Comparison of ENCODE assay signal across 13 cellular contexts in the genomic region with DNA sequence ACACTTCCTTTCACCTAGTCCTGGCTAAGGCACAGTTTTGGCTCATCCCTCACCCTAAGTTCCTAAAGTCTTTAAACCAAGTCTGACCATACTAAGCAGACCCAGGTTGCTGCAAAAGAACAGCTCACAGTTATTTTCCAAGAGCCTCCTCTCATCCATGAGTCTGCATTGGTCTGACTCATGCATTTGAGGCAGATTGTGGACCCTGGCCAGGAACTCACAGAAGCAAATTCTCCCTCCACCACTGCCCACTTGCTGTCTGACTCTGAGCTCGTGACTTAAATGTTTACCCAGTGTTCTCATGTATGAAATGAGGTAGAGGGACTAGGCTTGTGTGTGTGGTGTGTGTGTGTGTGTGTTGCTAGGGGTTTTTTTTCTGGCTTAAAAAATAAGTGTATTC.
DNase-seq lines count a peak whose midpoint lies in the region; ATAC-seq, FAIRE-seq and TF ChIP-seq lines count a peak whose summit lies in the region.
"Had no signal": no experiment of that assay in that cellular context is flagged by ENCODE, and none has a peak within 500 bp of the region (broad histone marks: within the 10 kb centered on the region; RNA-seq: fewer than 3 reads in every experiment).

No MANE protein-coding gene starts in this region.

- no peak overlapping the region for H3K4me3 ChIP-seq in left ventricle myocardium inferior
- H3K4me3 ChIP-seq: ovary had no signal

- TF ChIP-seq CTCF in left ventricle myocardium inferior (IDR thresholded peaks at IDR 0.05; ENCODE audit: borderline replicate concordance), result no peak

- H3K36me3 ChIP-seq in left ventricle myocardium inferior, result no peaks in the 10 kb centered on the region
- H3K36me3 ChIP-seq: ovary had no signal

- peak; percentile 88 for FAIRE-seq in RCC 7860 (lab: Jason Lieb, UNC)

- ATAC-seq in GM21723 (IDR thresholded peaks at IDR 0.05; ENCODE audit: unreplicated experiment), result no peak

- DNase-seq in COLO829 (ENCODE audit: low spot score), result peak; percentile 37
- peak; percentile 83 for DNase-seq in RCC 7860 (ENCODE audit: low spot score)
- peak; percentile 3 for DNase-seq in fibroblast of the conjunctiva (ENCODE audit: low read depth)
- peak; percentile 93 for DNase-seq in renal cortical epithelial cell (ENCODE audit: low read depth)
- no peak for DNase-seq in left ventricle myocardium inferior
- DNase-seq in MV-4-11 (lab: John Stamatoyannopoulos, UW), result no peak
- DNase-seq in midbrain (lab: John Stamatoyannopoulos, UW), result no peak
- DNase-seq: activated CD4-positive, alpha-beta T cell treated with anti-CD3 and anti-CD28 coated beads, Interleukin-2, amount 50 U/mL, for 1 hour; activated T-cell treated with anti-CD3 and anti-CD28 coated beads, Interleukin-2, amount 50 U/mL, for 48 hours; dermis blood vessel endothelial cell; NCI-H2171 treated with DMSO at 0.1 percent for 48 hours; ovary had no signal

- H3K4me1 ChIP-seq in left ventricle myocardium inferior, result no peaks in the 10 kb centered on the region

- peaks cover 5% of the 10 kb centered on the region for H3K27me3 ChIP-seq in left ventricle myocardium inferior (ENCODE audit: low read depth)
- H3K27me3 ChIP-seq: ovary had no signal

- peaks cover 28% of the 10 kb centered on the region for H3K9me3 ChIP-seq in left ventricle myocardium inferior (replicated peaks)

- intact Hi-C loops in left ventricle myocardium inferior (cut with micrococcal nuclease), result no loop called here

- H3K27ac ChIP-seq in left ventricle myocardium inferior (replicated peaks), result no peak overlapping the region
- H3K27ac ChIP-seq: ovary had no signal

Comparison
In these comparisons a context has a peak if more than half of its experiments do, and no peak if none do; other contexts are left out.
1. DNase-seq: peak in COLO829 (single experiment), RCC 7860 (single experiment), fibroblast of the conjunctiva (single experiment) and renal cortical epithelial cell (single experiment); none in left ventricle myocardium inferior (single experiment), MV-4-11 (single experiment) and midbrain (single experiment).